1 cellular context compared by ENCODE assay signal in genomic region chr18:9739516-9739915, GRCh38.
TF ChIP-seq lines count a peak whose summit lies in the region.

No MANE protein-coding gene starts in this region.

TF ChIP-seq in HepG2, 621 proteins besides CTCF, POLR2A, EP300 and RAD21 (continued from another document):
- TF ChIP-seq PBX2 (CRISPR knock-in tag; IDR thresholded peaks at IDR 0.05): no peak
